7 cellular contexts compared by ENCODE assay signal in the genomic region with DNA sequence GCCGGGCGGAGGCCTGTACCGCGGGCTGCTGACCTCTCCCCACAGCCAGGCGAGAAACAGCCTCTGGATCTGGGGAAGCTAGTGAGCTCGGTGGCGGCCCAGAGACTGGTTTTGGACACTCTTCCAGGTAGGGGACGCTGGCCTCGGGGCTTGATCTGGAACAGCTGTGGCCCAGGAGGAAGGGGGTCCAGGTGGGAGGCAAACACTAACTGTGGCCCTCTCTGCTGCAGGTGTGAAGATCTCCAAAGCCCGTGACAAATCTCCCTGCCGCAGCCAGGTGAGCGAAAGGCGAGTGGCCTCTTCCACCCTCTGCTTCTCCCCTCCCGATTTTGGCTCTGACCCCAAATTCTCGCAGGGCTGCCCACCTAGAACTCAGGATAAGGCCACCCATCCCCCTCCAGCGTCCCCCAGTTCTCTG. TPM values are rescaled to one million over a fixed set of nuclear protein-coding genes. Genes with fewer than 3 reads are reported as not detected.
DNase-seq lines count a peak whose midpoint lies in the region; ATAC-seq and TF ChIP-seq lines count a peak whose summit lies in the region.

No MANE protein-coding gene starts in this region.

- peak overlapping the region; percentile 89 for H3K4me2 ChIP-seq in hepatocyte

- POLR2A ChIA-PET in HEK293 (lab: Yijun Ruan, JAX), result interaction anchor here (0.8 to 2.4 kb wide), 15 partner anchors 8 to 126 kb away, joined by 3 to 26 read pairs (median 5); partner anchors contain the start of genes GRK6, LMAN2, MXD3 and PDLIM7
- POLR2A ChIA-PET in activated CD4-positive, alpha-beta memory T cell treated with anti-CD3 and anti-CD28 coated beads for 36 hours (lab: Charles Lee), result interaction anchor here (0.9 to 2.2 kb wide), 6 partner anchors 8 to 84 kb away, joined by 3 to 9 read pairs (median 4); partner anchors contain the start of gene LMAN2

- CTCF ChIA-PET in HEK293 (lab: Yijun Ruan, JAX), result interaction anchor here (0.6 to 6.1 kb wide), 26 partner anchors 8 to 1260 kb away, joined by 3 to 65 read pairs (median 4); partner anchors contain the start of genes GRK6, LMAN2, MXD3 and PFN3
- CTCF ChIA-PET in activated CD4-positive, alpha-beta memory T cell treated with anti-CD3 and anti-CD28 coated beads for 36 hours (lab: Charles Lee), result interaction anchor here (0.6 to 5.7 kb wide), 21 partner anchors 9 to 229 kb away, joined by 3 to 115 read pairs (median 8); partner anchors contain the start of genes B4GALT7, LMAN2, PDLIM7 and RGS14

- peak overlapping the region; percentile 82 for H2AFZ ChIP-seq in hepatocyte

- no peaks in the 10 kb centered on the region for H3K9me3 Mint-ChIP-seq in activated CD4-positive, alpha-beta memory T cell treated with anti-CD3 and anti-CD28 coated beads for 36 hours

- WGBS in hepatocyte (ENCODE audit: low lambda C conversion rate, missing lambda C conversion rate), result 34% methylated on average over 11 of the region's 16 CpGs

- H3K4me3 Mint-ChIP-seq in activated CD4-positive, alpha-beta memory T cell treated with anti-CD3 and anti-CD28 coated beads for 36 hours, result peak overlapping the region; percentile 70

- no peaks in the 10 kb centered on the region for H3K27me3 ChIP-seq in hepatocyte
- H3K27me3 ChIP-seq in skeletal muscle tissue (ENCODE audit: control insufficient read depth in 3 of 3, insufficient read depth in 3 of 3, low read length in 3 of 3), result no peaks in the 10 kb centered on the region

- ATAC-seq in GM18870 (IDR thresholded peaks at IDR 0.05; ENCODE audit: unreplicated experiment) (no peak), HG02852 (IDR thresholded peaks at IDR 0.05; ENCODE audit: unreplicated experiment) (no peak)

- peaks cover 61% of the 10 kb centered on the region for H3K4me1 Mint-ChIP-seq in activated CD4-positive, alpha-beta memory T cell treated with anti-CD3 and anti-CD28 coated beads for 36 hours (ENCODE audit: low read depth)

- H3K9ac ChIP-seq in skeletal muscle tissue (ENCODE audit: low read depth in 1 of 3, low read length in 3 of 3), result peak overlapping the region; percentile 50 to 83 (median 68)

- H3K4me1 ChIP-seq in HEK293 (ENCODE audit: control insufficient read depth, insufficient read depth, low read length) (peaks cover 6% of the 10 kb centered on the region; the same call in 1 of the 2 replicates), hepatocyte (ENCODE audit: insufficient read depth) (peaks cover 9% of the 10 kb centered on the region), skeletal muscle tissue (ENCODE audit: control insufficient read depth in 3 of 3, insufficient read depth in 3 of 3, low read length in 3 of 3) (peaks cover 49 to 56% (median 54%) of the 10 kb centered on the region in 3 donors)

- H3K9me3 ChIP-seq in HEK293 (ENCODE audit: control insufficient read depth, insufficient read depth, low read depth, low read length) (no peaks in the 10 kb centered on the region), hepatocyte (ENCODE audit: low read depth) (no peaks in the 10 kb centered on the region), skeletal muscle tissue (ENCODE audit: control insufficient read depth in 3 of 3, low read length in 3 of 3) (no peaks in the 10 kb centered on the region)

- no peaks in the 10 kb centered on the region for H3K27me3 Mint-ChIP-seq in activated CD4-positive, alpha-beta memory T cell treated with anti-CD3 and anti-CD28 coated beads for 36 hours

- DNase-seq in activated CD4-positive, alpha-beta memory T cell treated with anti-CD3 and anti-CD28 coated beads for 36 hours, result no peak
- no peak for DNase-seq in hepatocyte (ENCODE audit: low spot score)
- no peak for DNase-seq in activated gamma-delta T cell (lab: John Stamatoyannopoulos, UW)

- H3K79me2 ChIP-seq in hepatocyte, result peaks cover 5% of the 10 kb centered on the region

- no peak; the same call in 1 of the 2 replicates for TF ChIP-seq CTCF in HEK293 (tag by site-specific recombination; IDR thresholded peaks at IDR 0.05)
- TF ChIP-seq CTCF in hepatocyte (IDR thresholded peaks at IDR 0.05; ENCODE audit: poor library complexity), result no peak

- peak overlapping the region; percentile 79 for H3K27ac Mint-ChIP-seq in activated CD4-positive, alpha-beta memory T cell treated with anti-CD3 and anti-CD28 coated beads for 36 hours

- H3K36me3 ChIP-seq in HEK293 (ENCODE audit: control insufficient read depth in 2 of 2, insufficient read depth in 1 of 2, low read length in 2 of 2) (peaks cover 0 to 5% of the 10 kb centered on the region in 2 experiments; a peak in 1 of 3 replicates), hepatocyte (replicated peaks; ENCODE audit: insufficient read depth, low read depth) (no peaks in the 10 kb centered on the region), skeletal muscle tissue (ENCODE audit: control insufficient read depth in 3 of 3, insufficient read depth in 3 of 3, low read length in 3 of 3) (no peaks in the 10 kb centered on the region)

- H3K4me3 ChIP-seq in HEK293 (ENCODE audit: low read depth, low read length) (peak overlapping the region; percentile 63), hepatocyte (peak overlapping the region; percentile 70), skeletal muscle tissue (ENCODE audit: low read length in 3 of 3) (peak overlapping the region; percentile 65 to 77 (median 69))

- no peaks in the 10 kb centered on the region for H4K20me1 ChIP-seq in hepatocyte (ENCODE audit: insufficient read depth, poor library complexity, severe bottlenecking)

- intact Hi-C loops in activated CD4-positive, alpha-beta memory T cell treated with anti-CD3 and anti-CD28 coated beads for 36 hours (cut with micrococcal nuclease), result no loop called here

- H3K27ac ChIP-seq in HEK293 (ENCODE audit: extremely low read depth, low read depth, low read length) (peak overlapping the region; percentile 88), hepatocyte (peak overlapping the region; percentile 73), skeletal muscle tissue (ENCODE audit: low read depth, low read length) (no peak overlapping the region)

- H3K9me2 ChIP-seq in hepatocyte (replicated peaks; ENCODE audit: insufficient read depth), result no peaks in the 10 kb centered on the region

- H3K36me3 Mint-ChIP-seq in activated CD4-positive, alpha-beta memory T cell treated with anti-CD3 and anti-CD28 coated beads for 36 hours, result peaks cover 33% of the 10 kb centered on the region

TF ChIP-seq in HEK293, 187 proteins besides CTCF, POLR2A, EP300 and RAD21:
- TF ChIP-seq ZNF274 (IDR thresholded peaks at IDR 0.05; ENCODE audit: low read length) (no peak), ZNF274 (tag by site-specific recombination; IDR thresholded peaks at IDR 0.05; ENCODE audit: borderline replicate concordance) (no peak), ZNF169 (tag by site-specific recombination; IDR thresholded peaks at IDR 0.05) (0 out of 2 replicates have a peak, but pooled peaks have one; percentile 19), ZNF341 (tag by site-specific recombination; IDR thresholded peaks at IDR 0.05; ENCODE audit: low read depth) (0 out of 2 replicates have a peak, but pooled peaks have one; percentile 33)
- TF ChIP-seq, protein P1, sequence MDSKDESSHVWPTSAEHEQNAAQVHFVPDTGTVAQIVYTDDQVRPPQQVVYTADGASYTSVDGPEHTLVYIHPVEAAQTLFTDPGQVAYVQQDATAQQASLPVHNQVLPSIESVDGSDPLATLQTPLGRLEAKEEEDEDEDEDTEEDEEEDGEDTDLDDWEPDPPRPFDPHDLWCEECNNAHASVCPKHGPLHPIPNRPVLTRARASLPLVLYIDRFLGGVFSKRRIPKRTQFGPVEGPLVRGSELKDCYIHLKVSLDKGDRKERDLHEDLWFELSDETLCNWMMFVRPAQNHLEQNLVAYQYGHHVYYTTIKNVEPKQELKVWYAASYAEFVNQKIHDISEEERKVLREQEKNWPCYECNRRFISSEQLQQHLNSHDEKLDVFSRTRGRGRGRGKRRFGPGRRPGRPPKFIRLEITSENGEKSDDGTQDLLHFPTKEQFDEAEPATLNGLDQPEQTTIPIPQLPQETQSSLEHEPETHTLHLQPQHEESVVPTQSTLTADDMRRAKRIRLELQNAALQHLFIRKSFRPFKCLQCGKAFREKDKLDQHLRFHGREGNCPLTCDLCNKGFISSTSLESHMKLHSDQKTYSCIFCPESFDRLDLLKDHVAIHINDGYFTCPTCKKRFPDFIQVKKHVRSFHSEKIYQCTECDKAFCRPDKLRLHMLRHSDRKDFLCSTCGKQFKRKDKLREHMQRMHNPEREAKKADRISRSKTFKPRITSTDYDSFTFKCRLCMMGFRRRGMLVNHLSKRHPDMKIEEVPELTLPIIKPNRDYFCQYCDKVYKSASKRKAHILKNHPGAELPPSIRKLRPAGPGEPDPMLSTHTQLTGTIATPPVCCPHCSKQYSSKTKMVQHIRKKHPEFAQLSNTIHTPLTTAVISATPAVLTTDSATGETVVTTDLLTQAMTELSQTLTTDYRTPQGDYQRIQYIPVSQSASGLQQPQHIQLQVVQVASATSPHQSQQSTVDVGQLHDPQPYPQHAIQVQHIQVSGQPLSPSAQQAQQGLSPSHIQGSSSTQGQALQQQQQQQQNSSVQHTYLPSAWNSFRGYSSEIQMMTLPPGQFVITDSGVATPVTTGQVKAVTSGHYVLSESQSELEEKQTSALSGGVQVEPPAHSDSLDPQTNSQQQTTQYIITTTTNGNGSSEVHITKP (tag by site-specific recombination; IDR thresholded peaks at IDR 0.05), result peak; percentile 85

RNA-seq across cellular contexts. Expression of gene SLC34A1, which starts 13.1 kb away (rescaled TPM):
- under 1 TPM in 1 of 2 experiments, not detected in 1; 0.15 TPM for total RNA-seq in activated CD4-positive, alpha-beta memory T cell treated with anti-CD3 and anti-CD28 coated beads for 36 hours
- total RNA-seq in hepatocyte, result 0.12 TPM in 1 of 2 replicates, not detected in the other
- 0.33 TPM in 1 of 2 replicates, not detected in the other for polyA plus RNA-seq in hepatocyte
- total RNA-seq in skeletal muscle tissue, result not detected

RNA-seq across cellular contexts. Expression of gene RGS14, which starts 13.4 kb away (rescaled TPM):
- total RNA-seq in activated CD4-positive, alpha-beta memory T cell treated with anti-CD3 and anti-CD28 coated beads for 36 hours, result 10 to 100 TPM; 43.9 to 47.2 TPM
- 26.1 and 36.5 TPM in 2 replicates for total RNA-seq in hepatocyte
- 30.7 and 37.0 TPM in 2 replicates for polyA plus RNA-seq in hepatocyte
- total RNA-seq in skeletal muscle tissue, result 12.5 TPM

RNA-seq across cellular contexts. Expression of gene LMAN2, which starts 19.7 kb away (rescaled TPM):
- 100 to 1,000 TPM in 1 of 2 experiments, 10 to 100 TPM in 1; 98.3 to 104 TPM for total RNA-seq in activated CD4-positive, alpha-beta memory T cell treated with anti-CD3 and anti-CD28 coated beads for 36 hours
- total RNA-seq in hepatocyte, result 357 and 366 TPM in 2 replicates
- polyA plus RNA-seq in hepatocyte, result 381 and 391 TPM in 2 replicates
- 124 TPM for total RNA-seq in skeletal muscle tissue

RNA-seq across cellular contexts. Expression of gene PFN3, which starts 29.3 kb away (rescaled TPM):
- total RNA-seq in activated CD4-positive, alpha-beta memory T cell treated with anti-CD3 and anti-CD28 coated beads for 36 hours, result not detected
- total RNA-seq in hepatocyte, result not detected in 2 replicates
- not detected in 2 replicates for polyA plus RNA-seq in hepatocyte
- total RNA-seq in skeletal muscle tissue, result not detected

RNA-seq across cellular contexts. Expression of gene F12, which starts 38.2 kb away (rescaled TPM):
- total RNA-seq in activated CD4-positive, alpha-beta memory T cell treated with anti-CD3 and anti-CD28 coated beads for 36 hours, result 1 to 10 TPM; 5.1 to 5.9 TPM
- 16.5 and 18.2 TPM in 2 replicates for total RNA-seq in hepatocyte
- 46.6 and 49.8 TPM in 2 replicates for polyA plus RNA-seq in hepatocyte
- not detected for total RNA-seq in skeletal muscle tissue
